Comparison of ENCODE assay signal across 13 cellular contexts in the genomic region with DNA sequence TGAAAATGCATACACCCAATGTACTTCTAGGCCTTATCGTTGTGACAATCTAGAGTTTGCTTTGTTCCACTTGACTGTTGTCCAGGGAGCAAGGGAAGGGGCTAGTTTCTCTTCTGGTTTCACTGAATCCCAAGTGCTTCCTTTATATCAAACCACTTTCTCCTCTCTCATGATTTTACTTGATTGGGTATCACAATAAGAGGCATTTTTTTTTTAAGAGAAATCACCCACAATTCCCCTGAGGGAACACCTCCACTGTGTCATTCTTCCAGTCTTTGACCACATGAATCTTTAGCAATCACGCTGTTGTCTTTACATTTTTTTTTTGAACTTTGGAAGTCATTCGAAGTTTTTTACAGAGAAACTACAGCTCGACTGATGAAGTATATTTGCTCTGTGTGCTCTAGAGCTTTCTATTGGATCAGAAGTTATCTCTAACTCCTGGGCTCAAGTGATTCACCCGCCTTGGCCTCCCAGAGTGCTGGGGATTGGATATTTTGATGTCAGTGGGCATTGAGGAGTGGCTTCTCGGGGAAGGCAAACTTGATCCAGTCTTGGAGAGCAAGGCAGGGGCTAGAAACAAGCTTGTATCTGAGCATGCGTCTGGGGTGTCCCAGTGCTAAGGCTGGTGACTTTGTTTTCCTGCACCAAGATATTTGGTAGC. TPM values are rescaled to one million over a fixed set of nuclear protein-coding genes. Genes with fewer than 3 reads are reported as not detected.
DNase-seq lines count a peak whose midpoint lies in the region; ATAC-seq and TF ChIP-seq lines count a peak whose summit lies in the region.
"Had no signal": no experiment of that assay in that cellular context is flagged by ENCODE, and none has a peak within 500 bp of the region (broad histone marks: within the 10 kb centered on the region; RNA-seq: fewer than 3 reads in every experiment).

No MANE protein-coding gene starts in this region.

- H3K9ac ChIP-seq in endodermal cell (ENCODE audit: extremely low read depth, low read length, poor library complexity, severe bottlenecking) = no peak overlapping the region

- H3K36me3 Mint-ChIP-seq in Caco-2 (ENCODE audit: insufficient read depth, unreplicated experiment) = peaks cover 82% of the 10 kb centered on the region
- H3K36me3 Mint-ChIP-seq in endodermal cell (ENCODE audit: low read depth) = no peaks in the 10 kb centered on the region
- H3K36me3 Mint-ChIP-seq in nephron (ENCODE audit: low read depth) = no peaks in the 10 kb centered on the region

- DNase-seq in Caco-2 = peak; percentile 83 to 90
- DNase-seq in OCI-LY7 (ENCODE audit: low spot score) = peak; percentile 27
- DNase-seq in endodermal cell = no peak
- DNase-seq in NCI-H524 treated with DMSO at 0.1 percent for 48 hours (lab: John Stamatoyannopoulos, UW) = no peak
- no peak for DNase-seq in RPMI8226
- DNase-seq in dermis blood vessel endothelial cell = no peak
- DNase-seq: activated CD4-positive, alpha-beta T cell treated with anti-CD3 and anti-CD28 coated beads, Interleukin-2, amount 10 ng/mL, durations not matched to agents 7 days and 5 days; BE2C; occipital lobe; T-helper 1 cell had no signal

- 76 to 80% methylated on average over 5 to 7 of the region's 7 CpGs for WGBS in endodermal cell (ENCODE audit: insufficient coverage in 1 of 2, insufficient read length in 1 of 2), 2 experiments

- POLR2A ChIA-PET in Caco-2 (lab: Charles Lee) (interaction anchor here (0.8 kb wide), 1 partner anchor 10 kb away, joined by 3 read pairs; no protein-coding TSS in a partner anchor), OCI-LY7 (lab: Charles Lee) (interaction anchor here (0.6 to 0.7 kb wide), 3 partner anchors 33 to 120 kb away, joined by 4 to 5 read pairs (median 4); no protein-coding TSS in a partner anchor)

- no peak for TF ChIP-seq CTCF in Caco-2 (IDR thresholded peaks at IDR 0.05; ENCODE audit: insufficient read depth in 1 of 2, low read depth in 1 of 2, low read length in 1 of 2, severe bottlenecking in 1 of 2, unreplicated experiment in 1 of 2)
- no peak for TF ChIP-seq CTCF in OCI-LY7 (conservative IDR thresholded peaks at IDR 0.05; ENCODE audit: low read length)
- no peak for TF ChIP-seq CTCF in endodermal cell (conservative IDR thresholded peaks at IDR 0.05)
- no peak for TF ChIP-seq CTCF in nephron (IDR thresholded peaks at IDR 0.05; ENCODE audit: unreplicated experiment in 3 of 3)

- peak overlapping the region; percentile 87; the same call in 1 of the 2 replicates for H2AFZ ChIP-seq in OCI-LY7 (ENCODE audit: low read length)

- H3K79me2 ChIP-seq in OCI-LY7 (ENCODE audit: insufficient read depth, low read depth, low read length) = no peaks in the 10 kb centered on the region

- no peaks in the 10 kb centered on the region for H3K9me2 ChIP-seq in OCI-LY7 (ENCODE audit: insufficient read depth, low read length)

- H3K27me3 Mint-ChIP-seq in Caco-2 (ENCODE audit: insufficient read depth, unreplicated experiment) (no peaks in the 10 kb centered on the region), endodermal cell (ENCODE audit: insufficient read depth) (no peaks in the 10 kb centered on the region), nephron (ENCODE audit: low read depth) (peaks cover 44% of the 10 kb centered on the region)

- H3K27ac Mint-ChIP-seq in Caco-2 (ENCODE audit: unreplicated experiment) = peak overlapping the region; percentile 93
- peak overlapping the region; percentile 61 for H3K27ac Mint-ChIP-seq in endodermal cell
- H3K27ac Mint-ChIP-seq in nephron = peak overlapping the region; percentile 18 to 65 (median 63)
- H3K27ac Mint-ChIP-seq: activated CD4-positive, alpha-beta T cell treated with anti-CD3 and anti-CD28 coated beads, Interleukin-2, amount 10 ng/mL, durations not matched to agents 7 days and 5 days had no signal

- H3K4me3 ChIP-seq in Caco-2 (ENCODE audit: low read depth, low read length) = peak overlapping the region; percentile 10; the same call in 1 of the 2 replicates
- H3K4me3 ChIP-seq in OCI-LY7 (ENCODE audit: low read depth, low read length, poor library complexity, severe bottlenecking) = no peak overlapping the region
- H3K4me3 ChIP-seq in endodermal cell (ENCODE audit: low read length) = no peak overlapping the region
- H3K4me3 ChIP-seq: gastroesophageal sphincter had no signal

- H3K27ac ChIP-seq in OCI-LY7 (ENCODE audit: low read depth, low read length, poor library complexity, severe bottlenecking) (no peak overlapping the region), endodermal cell (ENCODE audit: low read depth, low read length) (no peak overlapping the region)
- H3K27ac ChIP-seq: gastroesophageal sphincter had no signal

- H3K4me2 ChIP-seq in OCI-LY7 (ENCODE audit: low read length) = peak overlapping the region; percentile 53

- H3K36me3 ChIP-seq in Caco-2 (ENCODE audit: control insufficient read depth, insufficient read depth, low read length) (peaks cover 4% of the 10 kb centered on the region), OCI-LY7 (ENCODE audit: insufficient read depth, low read length) (no peaks in the 10 kb centered on the region), endodermal cell (ENCODE audit: control insufficient read depth, insufficient read depth, low read length) (no peaks in the 10 kb centered on the region)
- H3K36me3 ChIP-seq: BE2C, gastroesophageal sphincter had no signal

- H4K20me1 ChIP-seq in OCI-LY7 (ENCODE audit: insufficient read depth, low read length) = no peaks in the 10 kb centered on the region

- H3K27me3 ChIP-seq in Caco-2 (replicated peaks; ENCODE audit: control insufficient read depth, insufficient read depth, low read length) (no peaks in the 10 kb centered on the region), endodermal cell (ENCODE audit: control insufficient read depth, insufficient read depth, low read length, poor library complexity, severe bottlenecking) (peaks cover 29% of the 10 kb centered on the region)

- peak overlapping the region; percentile 61 for H3K4me3 Mint-ChIP-seq in Caco-2 (ENCODE audit: unreplicated experiment)
- no peak overlapping the region for H3K4me3 Mint-ChIP-seq in endodermal cell
- H3K4me3 Mint-ChIP-seq in nephron = peak overlapping the region; percentile 11 to 46 (median 33)
- H3K4me3 Mint-ChIP-seq: activated CD4-positive, alpha-beta T cell treated with anti-CD3 and anti-CD28 coated beads, Interleukin-2, amount 10 ng/mL, durations not matched to agents 7 days and 5 days had no signal

- no peak for ATAC-seq in HG02885 (IDR thresholded peaks at IDR 0.05; ENCODE audit: poor library complexity, unreplicated experiment)
- ATAC-seq: gastroesophageal sphincter had no signal

- intact Hi-C loops in Caco-2 (cut with micrococcal nuclease; ENCODE audit: unreplicated experiment) (loop anchor here (1.0 kb wide), 1 partner anchor 60 kb away; no protein-coding TSS in a partner anchor), OCI-LY7 (cut with micrococcal nuclease; ENCODE audit: unreplicated experiment) (no loop called here)

- CTCF ChIA-PET in Caco-2 (lab: Charles Lee) = interaction anchor here (0.5 to 1.7 kb wide), 9 partner anchors 44 to 430 kb away, joined by 3 to 15 read pairs (median 3); a partner anchor contains a TSS
- CTCF ChIA-PET in OCI-LY7 (lab: Charles Lee; ENCODE audit: unreplicated experiment) = no interaction called here

- peaks cover 68% of the 10 kb centered on the region for H3K4me1 ChIP-seq in Caco-2
- peaks cover 34% of the 10 kb centered on the region for H3K4me1 ChIP-seq in OCI-LY7 (ENCODE audit: insufficient read depth, low read length, poor library complexity, severe bottlenecking)
- peaks cover 2% of the 10 kb centered on the region for H3K4me1 ChIP-seq in endodermal cell (ENCODE audit: control insufficient read depth, insufficient read depth, low read length)
- H3K4me1 ChIP-seq: BE2C had no signal

- H3K9me3 ChIP-seq in Caco-2 (no peaks in the 10 kb centered on the region), OCI-LY7 (ENCODE audit: low read length) (no peaks in the 10 kb centered on the region), endodermal cell (ENCODE audit: control insufficient read depth, low read length) (no peaks in the 10 kb centered on the region)
- H3K9me3 ChIP-seq: BE2C, gastroesophageal sphincter had no signal

- H3K9me3 Mint-ChIP-seq in Caco-2 (ENCODE audit: unreplicated experiment) = no peaks in the 10 kb centered on the region
- H3K9me3 Mint-ChIP-seq in endodermal cell = no peaks in the 10 kb centered on the region
- no peaks in the 10 kb centered on the region for H3K9me3 Mint-ChIP-seq in nephron
- H3K9me3 Mint-ChIP-seq: activated CD4-positive, alpha-beta T cell treated with anti-CD3 and anti-CD28 coated beads, Interleukin-2, amount 10 ng/mL, durations not matched to agents 7 days and 5 days had no signal

- TSS peak; percentile 5 for BruUV-seq in Caco-2 (replicated peaks; lab: Mats Ljungman, UMichigan)
- no TSS peak for BruUV-seq in OCI-LY7 (replicated peaks; lab: Mats Ljungman, UMichigan)

- H3K4me1 Mint-ChIP-seq in Caco-2 (ENCODE audit: low read depth, unreplicated experiment) (peaks cover 51% of the 10 kb centered on the region), endodermal cell (peaks cover 54% of the 10 kb centered on the region), nephron (peaks cover 55% of the 10 kb centered on the region)

RNA-seq across cellular contexts. Expression of a gene that starts 3.0 kb away (rescaled TPM):
- 712 and 783 TPM in 2 replicates for total RNA-seq in Caco-2 (2022)
- total RNA-seq in OCI-LY7 (2014; rRNA removed; shearing (Covaris generic)) = not detected in 2 replicates
- not detected in 2 replicates for total RNA-seq in OCI-LY7 (2022)
- 100 to 1,000 TPM; 118 to 123 TPM for total RNA-seq in endodermal cell
- 10.8 TPM for polyA plus RNA-seq in endodermal cell (2013, experiment 1 of 2)
- 4.7 TPM for polyA plus RNA-seq in endodermal cell (2013, experiment 2 of 2)
- total RNA-seq in dermis blood vessel endothelial cell = under 0.01 and 0.17 TPM in 2 replicates

Comparison
In these comparisons a context has a peak if more than half of its experiments do, and no peak if none do; other contexts are left out.
1. DNase-seq: peak in Caco-2 (2 of 2) and OCI-LY7 (single experiment); none in endodermal cell (single experiment), NCI-H524 treated with DMSO at 0.1 percent for 48 hours (single experiment), RPMI8226 (single experiment) and dermis blood vessel endothelial cell (single experiment).
2. RNA of a gene that starts 3.0 kb away (total RNA-seq): 712 to 783 TPM in Caco-2 and 118 to 123 TPM in endodermal cell; not detected in OCI-LY7 and under 0.01 to 0.17 TPM in dermis blood vessel endothelial cell; every median in the first group is over 10 times any median in the second.
3. Peak in every context shown above with its lines, with median percentiles within 50 percentile points of each other: H3K27ac Mint-ChIP-seq.